8 cellular contexts compared by ENCODE assay signal in genomic region chr17:5584971-5585794, GRCh38. TPM values are rescaled to one million over a fixed set of nuclear protein-coding genes. Genes with fewer than 3 reads are reported as not detected.
A peak's percentile ranks its signal among the peaks of the same experiment; 100 is the strongest.
DNase-seq lines count a peak whose midpoint lies in the region; ATAC-seq and TF ChIP-seq lines count a peak whose summit lies in the region.

No MANE protein-coding gene starts in this region.

- intact Hi-C loops in transverse colon (cut with DNase I; ENCODE audit: low total_unique reads): no loop called here

- H3K9me3 Mint-ChIP-seq in activated T-cell treated with anti-CD3 and anti-CD28 coated beads, Interleukin-2, amount 50 U/mL, for 72 hours: no peaks in the 10 kb centered on the region
- no peaks in the 10 kb centered on the region for H3K9me3 Mint-ChIP-seq in WTC11
- no peaks in the 10 kb centered on the region for H3K9me3 Mint-ChIP-seq in immature natural killer cell

- CTCF ChIA-PET in WTC11 (lab: Charles Lee): interaction anchor here (1.4 kb wide), 1 partner anchor 121 kb away, joined by 6 read pairs; no protein-coding TSS in a partner anchor

- ATAC-seq in activated T-cell treated with anti-CD3 and anti-CD28 coated beads, Interleukin-2, amount 50 U/mL, for 72 hours (replicated peaks in 1 of 2): peak in 1 of 2 donors; percentile 1
- no peak for ATAC-seq in WTC11
- ATAC-seq in GM19467 (IDR thresholded peaks at IDR 0.05; ENCODE audit: unreplicated experiment): no peak
- no peak for ATAC-seq in GM18868 (IDR thresholded peaks at IDR 0.05; ENCODE audit: unreplicated experiment)

- no peak for TF ChIP-seq CTCF in WTC11 (IDR thresholded peaks at IDR 0.05)
- no peak for TF ChIP-seq CTCF in transverse colon (IDR thresholded peaks at IDR 0.05)

- no peak for DNase-seq in activated T-cell treated with anti-CD3 and anti-CD28 coated beads, Interleukin-2, amount 50 U/mL, for 72 hours
- no peak for DNase-seq in activated T-cell treated with anti-CD3 and anti-CD28 coated beads, Interleukin-2, amount 50 U/mL, for 1 hour
- DNase-seq in WTC11 (ENCODE audit: low spot score): no peak
- DNase-seq in immature natural killer cell: no peak
- no peak for DNase-seq in transverse colon
- DNase-seq in NCI-H146 (lab: John Stamatoyannopoulos, UW): no peak

- H3K4me1 Mint-ChIP-seq in activated T-cell treated with anti-CD3 and anti-CD28 coated beads, Interleukin-2, amount 50 U/mL, for 72 hours (ENCODE audit: low read depth): peaks cover 72% of the 10 kb centered on the region
- H3K4me1 Mint-ChIP-seq in WTC11 (peaks cover 14% of the 10 kb centered on the region), immature natural killer cell (peaks cover 58 to 64% of the 10 kb centered on the region in 2 donors)

- no peaks in the 10 kb centered on the region for H3K27me3 ChIP-seq in transverse colon

- H3K27me3 Mint-ChIP-seq in activated T-cell treated with anti-CD3 and anti-CD28 coated beads, Interleukin-2, amount 50 U/mL, for 72 hours (ENCODE audit: low read depth): no peaks in the 10 kb centered on the region
- H3K27me3 Mint-ChIP-seq in WTC11 (ENCODE audit: low read depth) (no peaks in the 10 kb centered on the region), immature natural killer cell (ENCODE audit: low read depth in 3 of 3) (peaks cover 0 to 7% (median 4%) of the 10 kb centered on the region in 3 donors)

- peak overlapping the region; percentile 96 to 97 for H3K4me3 Mint-ChIP-seq in activated T-cell treated with anti-CD3 and anti-CD28 coated beads, Interleukin-2, amount 50 U/mL, for 72 hours
- no peak overlapping the region for H3K4me3 Mint-ChIP-seq in WTC11
- peak overlapping the region; percentile 93 to 99 (median 97) for H3K4me3 Mint-ChIP-seq in immature natural killer cell

- H3K27ac ChIP-seq in transverse colon: peak overlapping the region; percentile 80 to 84 (median 82)

- POLR2A ChIA-PET in WTC11 (lab: Charles Lee): no interaction called here

- H3K27ac Mint-ChIP-seq in activated T-cell treated with anti-CD3 and anti-CD28 coated beads, Interleukin-2, amount 50 U/mL, for 72 hours: no peak overlapping the region
- H3K27ac Mint-ChIP-seq in WTC11: no peak overlapping the region
- peak overlapping the region; percentile 92 to 99 (median 96) for H3K27ac Mint-ChIP-seq in immature natural killer cell

- no peak for TF ChIP-seq EP300 in transverse colon (IDR thresholded peaks at IDR 0.05; ENCODE audit: low read depth)

- in situ Hi-C loops in transverse colon (cut with MboI; ENCODE audit: low pct_ligation_motif_present in 1 of 4, low pct_unique_long_range_greater_than_20kb in 1 of 4, low sequenced_read_pairs in 3 of 4): loop anchor here (5.0 to 25.0 kb wide), 5 partner anchors 120 to 850 kb away; partner anchors contain the start of gene AIPL1 (in 1 of the 4)

- no peaks in the 10 kb centered on the region for H3K9me3 ChIP-seq in transverse colon

- TF ChIP-seq POLR2A in transverse colon (IDR thresholded peaks at IDR 0.05): no peak

- peaks cover 6 to 28% (median 7%) of the 10 kb centered on the region in 4 donors for H3K4me1 ChIP-seq in transverse colon

- no peaks in the 10 kb centered on the region for H3K36me3 ChIP-seq in transverse colon

- H3K4me3 ChIP-seq in transverse colon: no peak overlapping the region

- WGBS in transverse colon (ENCODE audit: low coverage in 1 of 2), 2 donors: 75 to 76% methylated on average over 3 to 14 of the region's 14 CpGs

- peaks cover 0 to 9% of the 10 kb centered on the region in 2 donors for H3K36me3 Mint-ChIP-seq in activated T-cell treated with anti-CD3 and anti-CD28 coated beads, Interleukin-2, amount 50 U/mL, for 72 hours (ENCODE audit: insufficient read depth in 2 of 2)
- H3K36me3 Mint-ChIP-seq in WTC11: no peaks in the 10 kb centered on the region
- peaks cover 4 to 13% (median 5%) of the 10 kb centered on the region in 3 donors for H3K36me3 Mint-ChIP-seq in immature natural killer cell

TF ChIP-seq in WTC11, 78 proteins besides CTCF, POLR2A, EP300 and RAD21:
- TF ChIP-seq IRF2 (CRISPR knock-in tag; IDR thresholded peaks at IDR 0.05; ENCODE audit: borderline replicate concordance, low read depth) (no peak), MAX (CRISPR knock-in tag; IDR thresholded peaks at IDR 0.05) (0 out of 2 replicates have a peak, but pooled peaks have one; percentile 26), ESRRA (CRISPR knock-in tag; IDR thresholded peaks at IDR 0.05; ENCODE audit: borderline replicate concordance) (no peak), ETV6 (CRISPR knock-in tag; IDR thresholded peaks at IDR 0.05) (no peak), SP1 (CRISPR knock-in tag; conservative IDR thresholded peaks at IDR 0.05) (no peak)
TF ChIP-seq in WTC11: peak in this region for 1.

RNA-seq across cellular contexts. Expression of gene NLRP1, which starts 0.9 kb away (rescaled TPM):
- 10 to 100 TPM; 79.0 to 83.9 TPM for total RNA-seq in activated T-cell treated with anti-CD3 and anti-CD28 coated beads, Interleukin-2, amount 50 U/mL, for 72 hours
- total RNA-seq in WTC11 (2021) (16.6 to 17.9 TPM (median 17.6 TPM) in 3 replicates), transverse colon (10 to 100 TPM in 3 of 4 donors, 1 to 10 TPM in 1; 7.6 to 21.8 (median 13.7) TPM)
- polyA plus RNA-seq in immature natural killer cell: 10 to 100 TPM in 2 of 3 donors, 1 to 10 TPM in 1; 7.9 to 31.7 (median 10.5) TPM

Comparison
In these comparisons a context has a peak if more than half of its experiments do, and no peak if none do; other contexts are left out.
1. H3K27ac Mint-ChIP-seq: peak in immature natural killer cell (6 of 6); none in activated T-cell treated with anti-CD3 and anti-CD28 coated beads, Interleukin-2, amount 50 U/mL, for 72 hours (single experiment) and WTC11 (single experiment).